In genomic region chr9:132243156-132244074, GRCh38 we compare ENCODE assay signal across 14 cellular contexts.
DNase-seq lines count a peak whose midpoint lies in the region; ATAC-seq and TF ChIP-seq lines count a peak whose summit lies in the region.
"Had no signal": no experiment of that assay in that cellular context is flagged by ENCODE, and none has a peak within 500 bp of the region (broad histone marks: within the 10 kb centered on the region; RNA-seq: fewer than 3 reads in every experiment).

No MANE protein-coding gene starts in this region.

- H3K4me1 ChIP-seq in HUES48 (ENCODE audit: control insufficient read depth, insufficient read depth, low read length) (peaks cover 12% of the 10 kb centered on the region; the same call in 1 of the 2 replicates), neural progenitor cell (peaks cover 24% of the 10 kb centered on the region)

- no peak overlapping the region for H3K27ac Mint-ChIP-seq in T-helper 1 cell treated with Interleukin-12 subunit alpha and Interleukin-12 subunit beta and Interleukin-4 antibody, amounts not matched to agents 30 μg/mL and 1 μg/mL, for 36 hours
- no peak overlapping the region for H3K27ac Mint-ChIP-seq in activated T-helper 17 cell treated with anti-CD3 and anti-CD28 coated beads, Interleukin-2, amount 50 U/mL, for 72 hours
- no peak overlapping the region for H3K27ac Mint-ChIP-seq in neural progenitor cell

- H3K36me3 ChIP-seq in HUES48 (ENCODE audit: control insufficient read depth, insufficient read depth, low read length) (no peaks in the 10 kb centered on the region), neural progenitor cell (no peaks in the 10 kb centered on the region)
- H3K36me3 ChIP-seq: spleen had no signal

- H3K4me1 Mint-ChIP-seq in T-helper 1 cell treated with Interleukin-12 subunit alpha and Interleukin-12 subunit beta and Interleukin-4 antibody, amounts not matched to agents 30 μg/mL and 1 μg/mL, for 36 hours (ENCODE audit: low read depth) = peaks cover 8% of the 10 kb centered on the region
- H3K4me1 Mint-ChIP-seq in activated T-helper 17 cell treated with anti-CD3 and anti-CD28 coated beads, Interleukin-2, amount 50 U/mL, for 72 hours = no peaks in the 10 kb centered on the region
- peaks cover 20% of the 10 kb centered on the region for H3K4me1 Mint-ChIP-seq in neural progenitor cell

- no peak overlapping the region for H2AFZ ChIP-seq in neural progenitor cell (replicated peaks)

- H3K27me3 Mint-ChIP-seq in T-helper 1 cell treated with Interleukin-12 subunit alpha and Interleukin-12 subunit beta and Interleukin-4 antibody, amounts not matched to agents 30 μg/mL and 1 μg/mL, for 36 hours (ENCODE audit: low read depth) = peaks cover 40% of the 10 kb centered on the region
- no peaks in the 10 kb centered on the region for H3K27me3 Mint-ChIP-seq in activated T-helper 17 cell treated with anti-CD3 and anti-CD28 coated beads, Interleukin-2, amount 50 U/mL, for 72 hours
- H3K27me3 Mint-ChIP-seq in neural progenitor cell (ENCODE audit: insufficient read depth, low read depth) = peaks cover 25% of the 10 kb centered on the region

- DNase-seq in T-helper 1 cell (no peak), neural progenitor cell (ENCODE audit: low spot score) (no peak), RWPE1 (ENCODE audit: low spot score) (no peak), DMS53 treated with DMSO at 0.1 percent for 48 hours (lab: John Stamatoyannopoulos, UW; ENCODE audit: unreplicated experiment) (no peak)
- DNase-seq: activated CD4-positive, CD25-positive, alpha-beta regulatory T cell treated with anti-CD3 and anti-CD28 coated beads, Interleukin-2, amount 50 U/mL, for 72 hours; KBM-7; NCI-H2171; Right ventricle myocardium superior; spleen; stimulated activated CD8-positive, alpha-beta memory T cell treated with anti-CD3 and anti-CD28 coated beads, Interleukin-4, amount 100 ng/mL, for 48 hours had no signal

- TF ChIP-seq CTCF in neural progenitor cell (IDR thresholded peaks at IDR 0.05) = no peak
- no peak for TF ChIP-seq CTCF in RWPE1 (conservative IDR thresholded peaks at IDR 0.05; ENCODE audit: low read depth)

- H3K4me3 Mint-ChIP-seq in T-helper 1 cell treated with Interleukin-12 subunit alpha and Interleukin-12 subunit beta and Interleukin-4 antibody, amounts not matched to agents 30 μg/mL and 1 μg/mL, for 36 hours = peak overlapping the region; percentile 90
- peak overlapping the region; percentile 91 for H3K4me3 Mint-ChIP-seq in activated T-helper 17 cell treated with anti-CD3 and anti-CD28 coated beads, Interleukin-2, amount 50 U/mL, for 72 hours
- peak overlapping the region; percentile 90 for H3K4me3 Mint-ChIP-seq in neural progenitor cell

- H3K27me3 ChIP-seq in HUES48 (ENCODE audit: control insufficient read depth, insufficient read depth, low read length) (peaks cover 30% of the 10 kb centered on the region), neural progenitor cell (peaks cover 56% of the 10 kb centered on the region)

- H3K9me3 Mint-ChIP-seq in T-helper 1 cell treated with Interleukin-12 subunit alpha and Interleukin-12 subunit beta and Interleukin-4 antibody, amounts not matched to agents 30 μg/mL and 1 μg/mL, for 36 hours = no peaks in the 10 kb centered on the region
- no peaks in the 10 kb centered on the region for H3K9me3 Mint-ChIP-seq in activated T-helper 17 cell treated with anti-CD3 and anti-CD28 coated beads, Interleukin-2, amount 50 U/mL, for 72 hours
- H3K9me3 Mint-ChIP-seq in neural progenitor cell = no peaks in the 10 kb centered on the region

- peaks cover 24% of the 10 kb centered on the region for H3F3A ChIP-seq in neural progenitor cell (ENCODE audit: low read depth)

- no peaks in the 10 kb centered on the region for H4K20me1 ChIP-seq in neural progenitor cell (ENCODE audit: low read depth)

- no peaks in the 10 kb centered on the region for H3K79me2 ChIP-seq in neural progenitor cell (ENCODE audit: low read depth)

- H3K27ac ChIP-seq in HUES48 (ENCODE audit: low read depth, low read length) (no peak overlapping the region), neural progenitor cell (no peak overlapping the region), RWPE1 (no peak overlapping the region)

- POLR2A ChIA-PET in RWPE1 (lab: Yijun Ruan, JAX; ENCODE audit: low non-redundant PET) = no interaction called here

- no peaks in the 10 kb centered on the region for H3K9me3 ChIP-seq in HUES48 (ENCODE audit: control insufficient read depth, insufficient read depth, low read length)
- no peaks in the 10 kb centered on the region for H3K9me3 ChIP-seq in neural progenitor cell (ENCODE audit: low read depth)
- H3K9me3 ChIP-seq: spleen had no signal

- H3K36me3 Mint-ChIP-seq in T-helper 1 cell treated with Interleukin-12 subunit alpha and Interleukin-12 subunit beta and Interleukin-4 antibody, amounts not matched to agents 30 μg/mL and 1 μg/mL, for 36 hours (ENCODE audit: low read depth) = no peaks in the 10 kb centered on the region
- H3K36me3 Mint-ChIP-seq in activated T-helper 17 cell treated with anti-CD3 and anti-CD28 coated beads, Interleukin-2, amount 50 U/mL, for 72 hours (ENCODE audit: low read depth) = no peaks in the 10 kb centered on the region
- no peaks in the 10 kb centered on the region for H3K36me3 Mint-ChIP-seq in neural progenitor cell

- H3K9ac ChIP-seq in HUES48 (ENCODE audit: low read depth, low read length) (no peak overlapping the region), neural progenitor cell (no peak overlapping the region)

- H3K4me2 ChIP-seq in neural progenitor cell = peak overlapping the region; percentile 99

- CTCF ChIA-PET in RWPE1 (lab: Yijun Ruan, JAX) = interaction anchor here (0.6 to 1.2 kb wide), 6 partner anchors 10 to 733 kb away, joined by 3 to 6 read pairs (median 4); no protein-coding TSS in a partner anchor

- ATAC-seq in activated T-helper 17 cell treated with anti-CD3 and anti-CD28 coated beads, Interleukin-2, amount 50 U/mL, for 72 hours (replicated peaks) = no peak
- ATAC-seq in HG03097 (IDR thresholded peaks at IDR 0.05; ENCODE audit: low FRiP score, unreplicated experiment) = no peak

- peak overlapping the region; percentile 62 for H3K4me3 ChIP-seq in HUES48 (ENCODE audit: low read depth, low read length)
- H3K4me3 ChIP-seq in neural progenitor cell = no peak overlapping the region
